Comparison of ENCODE assay signal across 27 cellular contexts in genomic region chr11:113345978-113346377, GRCh38. TPM values are rescaled to one million over a fixed set of nuclear protein-coding genes. Genes with fewer than 3 reads are reported as not detected.
A peak's percentile ranks its signal among the peaks of the same experiment; 100 is the strongest.
DNase-seq lines count a peak whose midpoint lies in the region; ATAC-seq, FAIRE-seq and TF ChIP-seq lines count a peak whose summit lies in the region.
"Had no signal": no experiment of that assay in that cellular context is flagged by ENCODE, and none has a peak within 500 bp of the region (broad histone marks: within the 10 kb centered on the region; RNA-seq: fewer than 3 reads in every experiment).

No MANE protein-coding gene starts in this region.

- no peak overlapping the region for H2AFZ ChIP-seq in mesenchymal stem cell (ENCODE audit: low read depth, low read length)
- H2AFZ ChIP-seq: neural progenitor cell had no signal

- peaks cover 11% of the 10 kb centered on the region; the same call in 1 of the 2 replicates for H3K36me3 ChIP-seq in RWPE2 (ENCODE audit: low read depth)
- H3K36me3 ChIP-seq in mesenchymal stem cell (ENCODE audit: control insufficient read depth in 1 of 2, insufficient read depth in 2 of 2, low read depth in 1 of 2, low read length in 2 of 2) = peaks cover 17 to 31% of the 10 kb centered on the region in 2 experiments
- H3K36me3 ChIP-seq: BLaER1, HAP-1, neural progenitor cell had no signal

- no peak for TF ChIP-seq CTCF in RWPE2 (IDR thresholded peaks at IDR 0.05; ENCODE audit: poor library complexity, severe bottlenecking)

- H3K27me3 ChIP-seq in RWPE2 (ENCODE audit: insufficient read depth, poor library complexity, severe bottlenecking) (no peaks in the 10 kb centered on the region), mesenchymal stem cell (ENCODE audit: control insufficient read depth in 1 of 2, insufficient read depth in 1 of 2, low read length in 2 of 2) (no peaks in the 10 kb centered on the region)
- H3K27me3 ChIP-seq: BLaER1, neural progenitor cell, pancreas, suprapubic skin, upper lobe of left lung had no signal

- no peaks in the 10 kb centered on the region for H3K9me3 ChIP-seq in RWPE2 (ENCODE audit: severe bottlenecking)
- H3K9me3 ChIP-seq in mesenchymal stem cell (ENCODE audit: control insufficient read depth, low read length) = no peaks in the 10 kb centered on the region
- H3K9me3 ChIP-seq: BLaER1, HAP-1, pancreas, suprapubic skin, upper lobe of left lung had no signal

- H3K4ac ChIP-seq in mesenchymal stem cell (ENCODE audit: low read depth in 1 of 2, low read length in 2 of 2) = no peak overlapping the region

- peak overlapping the region; percentile 72 for H3K27ac ChIP-seq in RWPE2 (ENCODE audit: poor library complexity, severe bottlenecking)
- H3K27ac ChIP-seq in epithelial cell of prostate = peak overlapping the region; percentile 62
- no peak overlapping the region for H3K27ac ChIP-seq in mesenchymal stem cell (ENCODE audit: low read length, poor library complexity, severe bottlenecking)
- H3K27ac ChIP-seq: BLaER1, neural progenitor cell, pancreas, suprapubic skin, upper lobe of left lung had no signal

- no peak overlapping the region for H2AK5ac ChIP-seq in mesenchymal stem cell (ENCODE audit: low read length, severe bottlenecking)

- no peak overlapping the region for H3K18ac ChIP-seq in mesenchymal stem cell (ENCODE audit: low read depth in 1 of 2, low read length in 2 of 2)

- no peak overlapping the region for H3K4me2 ChIP-seq in mesenchymal stem cell (ENCODE audit: low read length, poor library complexity, severe bottlenecking)
- H3K4me2 ChIP-seq: BLaER1, neural progenitor cell had no signal

- no peak overlapping the region for H4K8ac ChIP-seq in mesenchymal stem cell (ENCODE audit: low read length)

- ATAC-seq in RWPE2 (ENCODE audit: low read depth) (peak; percentile 93), GM18520 (IDR thresholded peaks at IDR 0.05; ENCODE audit: unreplicated experiment) (no peak)
- ATAC-seq: activated naive CD8-positive, alpha-beta T cell treated with anti-CD3 and anti-CD28 coated beads, Interleukin-2, amount 50 U/mL, for 24 hours; left lobe of liver; pancreas had no signal

- H2BK120ac ChIP-seq in mesenchymal stem cell (ENCODE audit: low read depth, low read length) = no peak overlapping the region

- H3K4me3 ChIP-seq in RWPE2 (ENCODE audit: severe bottlenecking) = no peak overlapping the region
- H3K4me3 ChIP-seq in mesenchymal stem cell (ENCODE audit: insufficient read depth in 1 of 2, low read depth in 1 of 2, low read length in 2 of 2) = no peak overlapping the region
- H3K4me3 ChIP-seq: BLaER1, HAP-1, neural progenitor cell, pancreas, suprapubic skin, upper lobe of left lung had no signal

- H2BK5ac ChIP-seq in mesenchymal stem cell (ENCODE audit: low read depth, low read length, poor library complexity, severe bottlenecking) = no peak overlapping the region

- no peaks in the 10 kb centered on the region for H3K79me1 ChIP-seq in mesenchymal stem cell (replicated peaks; ENCODE audit: low read length, poor library complexity, severe bottlenecking)

- no peak for TF ChIP-seq POLR2A in GM12891 (IDR thresholded peaks at IDR 0.05; ENCODE audit: low read depth, low read length)

- no peak overlapping the region for H4K91ac ChIP-seq in mesenchymal stem cell (ENCODE audit: low read length)

- no peak for FAIRE-seq in GM12891 (lab: Jason Lieb, UNC)
- FAIRE-seq: pancreas, small intestine had no signal

- H3K4me1 ChIP-seq in RWPE2 (ENCODE audit: insufficient read depth, poor library complexity, severe bottlenecking) (peaks cover 24% of the 10 kb centered on the region), mesenchymal stem cell (ENCODE audit: control insufficient read depth, insufficient read depth, low read depth, low read length) (no peaks in the 10 kb centered on the region)
- H3K4me1 ChIP-seq: BLaER1, HAP-1, neural progenitor cell, pancreas, suprapubic skin, upper lobe of left lung had no signal

- H3K14ac ChIP-seq in mesenchymal stem cell (ENCODE audit: low read length in 2 of 2) = no peak overlapping the region

- H3K9ac ChIP-seq in mesenchymal stem cell (ENCODE audit: low read length) = no peak overlapping the region
- H3K9ac ChIP-seq: BLaER1, neural progenitor cell had no signal

- no peak overlapping the region for H2BK12ac ChIP-seq in mesenchymal stem cell (ENCODE audit: low read length in 2 of 2)

- WGBS in mesenchymal stem cell = 86% methylated on average over 7 of the region's 8 CpGs

- no peak overlapping the region for H2BK15ac ChIP-seq in mesenchymal stem cell (ENCODE audit: low read depth, poor library complexity, severe bottlenecking)

- DNase-seq in NCI-H2029 (lab: John Stamatoyannopoulos, UW) (peak; percentile 14), RWPE2 (ENCODE audit: low spot score) (peak; percentile 81), epithelial cell of prostate (ENCODE audit: low read depth, low spot score) (peak; percentile 88), mesenchymal stem cell (peak; percentile 42), GM12891 (ENCODE audit: insufficient read length, low spot score) (no peak), NOMO-1 treated with dmso at 0.1 percent for 144 hours (lab: John Stamatoyannopoulos, UW; ENCODE audit: unreplicated experiment) (no peak)
- DNase-seq: activated CD4-positive, alpha-beta T cell treated with anti-CD3 and anti-CD28 coated beads, Interleukin-2, amount 50 U/mL, for 1 hour; activated CD4-positive, CD25-positive, alpha-beta regulatory T cell; activated gamma-delta T cell treated with Interleukin-2 at 50 U/mL for 16 hours; activated naive CD8-positive, alpha-beta T cell treated with anti-CD3 and anti-CD28 coated beads, Interleukin-2, amount 50 U/mL, for 24 hours; activated T-cell treated with anti-CD3 and anti-CD28 coated beads, Interleukin-2, amount 50 U/mL, for 1 hour; dermis blood vessel endothelial cell; immature natural killer cell; NCI-H187; NCI-H446; NCI-H748 treated with DMSO at 0.1 percent for 48 hours; pancreas; retina; small intestine; stimulated activated naive CD4-positive, alpha-beta T cell treated with Interleukin-2 at 50 U/mL for 16 hours; upper lobe of left lung had no signal

- H3K23ac ChIP-seq in mesenchymal stem cell (ENCODE audit: low read length in 2 of 2) = no peak overlapping the region

TF ChIP-seq in GM12891, 5 proteins besides CTCF, POLR2A, EP300 and RAD21:
- TF ChIP-seq POLR2AphosphoS5 (IDR thresholded peaks at IDR 0.05; ENCODE audit: low read depth, low read length) (no peak), SPI1 (IDR thresholded peaks at IDR 0.05; ENCODE audit: low read depth, low read length) (no peak), POU2F2 (IDR thresholded peaks at IDR 0.05; ENCODE audit: low read depth, low read length) (no peak), PAX5 (IDR thresholded peaks at IDR 0.05; ENCODE audit: insufficient read depth, low read length, severe bottlenecking) (no peak), TAF1 (IDR thresholded peaks at IDR 0.05; ENCODE audit: low read depth, low read length) (no peak)
TF ChIP-seq in GM12891: peak in this region for 0.

RNA-seq across cellular contexts. Expression of gene TTC12, which starts 31.6 kb away (rescaled TPM):
- 8.1 TPM for polyA plus RNA-seq in mesenchymal stem cell (2013, experiment 1 of 2)
- polyA plus RNA-seq in mesenchymal stem cell (2013, experiment 2 of 2) = 8.0 TPM
- 6.9 TPM for polyA plus RNA-seq in GM12891 (2012; ENCODE audit: low read depth, missing spikeins)

RNA-seq across cellular contexts. Expression of gene ANKK1, which starts 41.6 kb away (rescaled TPM):
- not detected for polyA plus RNA-seq in mesenchymal stem cell (2013, experiment 1 of 2)
- 0.01 TPM for polyA plus RNA-seq in mesenchymal stem cell (2013, experiment 2 of 2)
- not detected for polyA plus RNA-seq in GM12891 (2012; ENCODE audit: low read depth, missing spikeins)
- polyA plus RNA-seq: immature natural killer cell had no signal

Comparison
In these comparisons a context has a peak if more than half of its experiments do, and no peak if none do; other contexts are left out.
1. DNase-seq: peak in NCI-H2029 (single experiment), RWPE2 (single experiment), epithelial cell of prostate (single experiment) and mesenchymal stem cell (single experiment); none in GM12891 (single experiment) and NOMO-1 treated with dmso at 0.1 percent for 144 hours (single experiment).